Comparison of ENCODE assay signal across 11 cellular contexts in the genomic region with DNA sequence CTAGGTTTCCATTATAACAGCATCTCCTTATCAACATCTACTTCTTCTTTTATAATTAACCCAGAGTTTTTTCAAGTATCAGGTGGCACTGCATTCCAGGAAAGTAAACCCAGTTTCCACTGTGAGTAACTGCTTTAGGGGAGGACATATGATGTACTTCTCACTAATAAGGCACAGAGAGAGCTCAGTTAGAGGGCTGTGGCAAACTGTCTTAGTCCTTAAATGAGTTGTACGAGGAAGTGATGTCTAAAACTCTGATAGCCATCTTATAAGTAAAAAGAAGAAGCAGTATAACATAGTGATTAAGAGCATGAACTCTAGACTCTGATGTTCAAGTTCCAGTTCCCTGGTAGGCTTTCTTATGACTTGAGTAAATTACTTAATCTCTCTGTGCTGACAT. TPM values are rescaled to one million over a fixed set of nuclear protein-coding genes. Genes with fewer than 3 reads are reported as not detected.
DNase-seq lines count a peak whose midpoint lies in the region; ATAC-seq and TF ChIP-seq lines count a peak whose summit lies in the region.
"Had no signal": no experiment of that assay in that cellular context is flagged by ENCODE, and none has a peak within 500 bp of the region (broad histone marks: within the 10 kb centered on the region; RNA-seq: fewer than 3 reads in every experiment).

No MANE protein-coding gene starts in this region.

- intact Hi-C loops in Right ventricle myocardium superior (cut with DNase I): no loop called here

- H3K36me3 Mint-ChIP-seq in osteocyte (ENCODE audit: unreplicated experiment): no peaks in the 10 kb centered on the region
- H3K36me3 Mint-ChIP-seq in effector memory CD8-positive, alpha-beta T cell (ENCODE audit: insufficient read depth): no peaks in the 10 kb centered on the region

- H3K4me1 Mint-ChIP-seq in osteocyte (ENCODE audit: unreplicated experiment): no peaks in the 10 kb centered on the region
- no peaks in the 10 kb centered on the region for H3K4me1 Mint-ChIP-seq in effector memory CD8-positive, alpha-beta T cell (ENCODE audit: low read depth in 2 of 2)
- H3K4me1 Mint-ChIP-seq: nephron progenitor cell had no signal

- H3K4me3 Mint-ChIP-seq in osteocyte (ENCODE audit: unreplicated experiment): no peak overlapping the region
- H3K4me3 Mint-ChIP-seq in effector memory CD8-positive, alpha-beta T cell: no peak overlapping the region
- H3K4me3 Mint-ChIP-seq: nephron progenitor cell had no signal

- H3K9me3 Mint-ChIP-seq in osteocyte (ENCODE audit: unreplicated experiment): no peaks in the 10 kb centered on the region
- peaks cover 0 to 5% of the 10 kb centered on the region in 2 donors for H3K9me3 Mint-ChIP-seq in effector memory CD8-positive, alpha-beta T cell
- H3K9me3 Mint-ChIP-seq: nephron progenitor cell had no signal

- peak; percentile 77 to 83 for ATAC-seq in activated CD4-positive, CD25-positive, alpha-beta regulatory T cell treated with anti-CD3 and anti-CD28 coated beads, Interleukin-2, amount 50 U/mL, for 24 hours
- ATAC-seq in HG02840 (IDR thresholded peaks at IDR 0.05; ENCODE audit: low FRiP score, unreplicated experiment) (peak; percentile 87), Right ventricle myocardium superior (ENCODE audit: poor library complexity) (no peak)
- no peak for ATAC-seq in effector memory CD8-positive, alpha-beta T cell (replicated peaks)

- no peak overlapping the region for H3K27ac Mint-ChIP-seq in osteocyte (ENCODE audit: unreplicated experiment)
- H3K27ac Mint-ChIP-seq in effector memory CD8-positive, alpha-beta T cell: no peak overlapping the region
- H3K27ac Mint-ChIP-seq: nephron progenitor cell had no signal

- H3K27me3 Mint-ChIP-seq in osteocyte (ENCODE audit: unreplicated experiment): no peaks in the 10 kb centered on the region
- no peaks in the 10 kb centered on the region for H3K27me3 Mint-ChIP-seq in effector memory CD8-positive, alpha-beta T cell

- TF ChIP-seq CTCF in osteocyte (IDR thresholded peaks at IDR 0.05): no peak

- no peak for DNase-seq in activated CD4-positive, CD25-positive, alpha-beta regulatory T cell (lab: John Stamatoyannopoulos, UW)
- peak; percentile 49 for DNase-seq in NOMO-1 treated with dmso at 0.1 percent for 144 hours (lab: John Stamatoyannopoulos, UW; ENCODE audit: unreplicated experiment)
- peak; percentile 7 for DNase-seq in pons (ENCODE audit: low spot score)
- DNase-seq in osteocyte (ENCODE audit: extremely low spot score, unreplicated experiment): no peak
- no peak for DNase-seq in effector memory CD8-positive, alpha-beta T cell
- DNase-seq in Right ventricle myocardium superior: no peak
- DNase-seq: 8988T, nephron progenitor cell had no signal

RNA-seq across cellular contexts. Expression of a gene that starts 58.7 kb away (rescaled TPM):
- total RNA-seq in osteocyte (3.1 and 4.3 TPM in 2 replicates), Right ventricle myocardium superior (1.0 TPM)
- total RNA-seq: LHCN-M2 had no signal

Comparison
In these comparisons a context has a peak if more than half of its experiments do, and no peak if none do; other contexts are left out.
1. ATAC-seq: peak in activated CD4-positive, CD25-positive, alpha-beta regulatory T cell treated with anti-CD3 and anti-CD28 coated beads, Interleukin-2, amount 50 U/mL, for 24 hours (2 of 2) and HG02840 (single experiment); none in effector memory CD8-positive, alpha-beta T cell (single experiment) and Right ventricle myocardium superior (single experiment).
2. DNase-seq: peak in NOMO-1 treated with dmso at 0.1 percent for 144 hours (single experiment) and pons (single experiment); none in activated CD4-positive, CD25-positive, alpha-beta regulatory T cell (0 of 4), osteocyte (single experiment), effector memory CD8-positive, alpha-beta T cell (0 of 3) and Right ventricle myocardium superior (single experiment).